Comparison of ENCODE assay signal across 18 cellular contexts in the genomic region with DNA sequence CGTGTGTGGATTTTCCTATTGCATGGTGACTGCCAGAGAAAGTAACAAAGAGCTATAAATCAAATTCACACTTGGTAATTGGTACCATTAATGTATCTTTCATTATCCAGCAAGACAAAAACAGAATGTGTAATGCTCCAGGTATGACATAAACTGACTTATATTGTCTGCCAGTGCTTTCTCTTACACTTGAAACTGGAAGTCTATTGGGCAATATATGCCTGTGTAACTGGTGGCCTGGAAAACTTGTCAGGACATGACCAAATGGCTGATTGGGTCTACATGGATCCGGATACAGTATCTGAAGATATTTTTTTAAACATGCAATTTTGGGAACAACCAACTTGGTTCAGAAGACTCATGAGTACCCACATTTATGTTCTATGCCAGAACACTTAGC.
DNase-seq lines count a peak whose midpoint lies in the region; ATAC-seq, FAIRE-seq and TF ChIP-seq lines count a peak whose summit lies in the region.
"Had no signal": no experiment of that assay in that cellular context is flagged by ENCODE, and none has a peak within 500 bp of the region (broad histone marks: within the 10 kb centered on the region; RNA-seq: fewer than 3 reads in every experiment).

No MANE protein-coding gene starts in this region.

- intact Hi-C loops in MCF 10A (cut with micrococcal nuclease) (no loop called here), breast epithelium (cut with DNase I; ENCODE audit: low total_unique reads) (no loop called here)

- DNase-seq in MCF 10A (ENCODE audit: unreplicated experiment): peak; percentile 78
- no peak for DNase-seq in breast epithelium (ENCODE audit: low spot score in 2 of 2)
- no peak for DNase-seq in astrocyte (ENCODE audit: low read depth)
- peak; percentile 1 for DNase-seq in glomerular visceral epithelial cell (ENCODE audit: extremely low spot score)
- DNase-seq in kidney tubule cell (ENCODE audit: low spot score): no peak
- no peak for DNase-seq in NOMO-1 treated with dmso at 0.1 percent for 144 hours (lab: John Stamatoyannopoulos, UW; ENCODE audit: unreplicated experiment)
- DNase-seq in superior temporal gyrus (ENCODE audit: extremely low spot score): no peak
- DNase-seq: DMS 273 treated with DMSO at 0.1 percent for 48 hours, NCI-H1105, NCI-H187 treated with DMSO at 0.1 percent for 48 hours, NCI-H2171 treated with DMSO at 0.1 percent for 48 hours, NCI-H82, SIG-M5 had no signal

- H3K4me2 ChIP-seq in astrocyte (ENCODE audit: low read length): no peak overlapping the region
- H3K4me2 ChIP-seq: BLaER1 treated with 17β-estradiol and CSF1 and Interleukin-3, amounts not matched to agents 10 nM and 100 nM had no signal

- H3K9me3 ChIP-seq in breast epithelium (no peaks in the 10 kb centered on the region), astrocyte (ENCODE audit: insufficient read depth, low read depth, low read length) (no peaks in the 10 kb centered on the region)
- H3K9me3 ChIP-seq: BLaER1 treated with 17β-estradiol and CSF1 and Interleukin-3, amounts not matched to agents 10 nM and 100 nM; HAP-1 had no signal

- H3K79me2 ChIP-seq in astrocyte (ENCODE audit: insufficient read depth, low read length): no peaks in the 10 kb centered on the region

- BruUV-seq in MCF 10A (replicated peaks; lab: Mats Ljungman, UMichigan): no TSS peak

- no peak overlapping the region for H3K4me3 ChIP-seq in breast epithelium
- H3K4me3 ChIP-seq in astrocyte (ENCODE audit: insufficient read depth, low read depth, low read length): no peak overlapping the region
- H3K4me3 ChIP-seq: BLaER1 treated with 17β-estradiol and CSF1 and Interleukin-3, amounts not matched to agents 10 nM and 100 nM; HAP-1; K562 had no signal

- no peak overlapping the region for H2AFZ ChIP-seq in astrocyte (ENCODE audit: low read depth, low read length)

- H3K27me3 ChIP-seq in breast epithelium (no peaks in the 10 kb centered on the region), astrocyte (ENCODE audit: insufficient read depth, low read length) (no peaks in the 10 kb centered on the region)
- H3K27me3 ChIP-seq: BLaER1 treated with 17β-estradiol and CSF1 and Interleukin-3, amounts not matched to agents 10 nM and 100 nM had no signal

- no peak for TF ChIP-seq POLR2A in breast epithelium (IDR thresholded peaks at IDR 0.05)

- H3K27me3 Mint-ChIP-seq in MCF 10A (ENCODE audit: insufficient read depth, unreplicated experiment): no peaks in the 10 kb centered on the region
- H3K27me3 Mint-ChIP-seq in astrocyte (ENCODE audit: low read depth, unreplicated experiment): no peaks in the 10 kb centered on the region

- H3K36me3 Mint-ChIP-seq in MCF 10A (ENCODE audit: insufficient read depth, unreplicated experiment) (peaks cover 7% of the 10 kb centered on the region), astrocyte (ENCODE audit: low read depth, unreplicated experiment) (no peaks in the 10 kb centered on the region)

- H3K27ac Mint-ChIP-seq in MCF 10A (ENCODE audit: low read depth, unreplicated experiment): peak overlapping the region; percentile 76
- H3K27ac Mint-ChIP-seq in astrocyte (ENCODE audit: unreplicated experiment): peak overlapping the region; percentile 6

- H3K36me3 ChIP-seq in breast epithelium: no peaks in the 10 kb centered on the region
- H3K36me3 ChIP-seq in astrocyte (ENCODE audit: insufficient read depth, low read length): no peaks in the 10 kb centered on the region
- H3K36me3 ChIP-seq: BLaER1 treated with 17β-estradiol and CSF1 and Interleukin-3, amounts not matched to agents 10 nM and 100 nM; HAP-1 had no signal

- H3K4me1 ChIP-seq in breast epithelium (no peaks in the 10 kb centered on the region), astrocyte (ENCODE audit: insufficient read depth, low read length) (no peaks in the 10 kb centered on the region)
- H3K4me1 ChIP-seq: BLaER1 treated with 17β-estradiol and CSF1 and Interleukin-3, amounts not matched to agents 10 nM and 100 nM; HAP-1 had no signal

- H3K4me1 Mint-ChIP-seq in MCF 10A (ENCODE audit: insufficient read depth, unreplicated experiment) (peaks cover 24% of the 10 kb centered on the region), astrocyte (ENCODE audit: low read depth, unreplicated experiment) (peaks cover 14% of the 10 kb centered on the region)

- TF ChIP-seq CTCF in MCF 10A (IDR thresholded peaks at IDR 0.05; ENCODE audit: unreplicated experiment) (no peak), breast epithelium (IDR thresholded peaks at IDR 0.05) (no peak), astrocyte (IDR thresholded peaks at IDR 0.05; ENCODE audit: insufficient read depth, low read depth, low read length) (no peak)

- CTCF ChIA-PET in MCF 10A (lab: Yijun Ruan, JAX): no interaction called here

- H3K9ac ChIP-seq in astrocyte (ENCODE audit: low read length): no peak overlapping the region
- H3K9ac ChIP-seq: BLaER1 treated with 17β-estradiol and CSF1 and Interleukin-3, amounts not matched to agents 10 nM and 100 nM had no signal

- H3K9me3 Mint-ChIP-seq in MCF 10A (ENCODE audit: unreplicated experiment) (no peaks in the 10 kb centered on the region), astrocyte (ENCODE audit: unreplicated experiment) (no peaks in the 10 kb centered on the region)

- ATAC-seq in GM21717 (IDR thresholded peaks at IDR 0.05; ENCODE audit: unreplicated experiment): no peak
- ATAC-seq: K562 had no signal

- H3K27ac ChIP-seq in breast epithelium: no peak overlapping the region
- H3K27ac ChIP-seq in astrocyte (ENCODE audit: low read depth, low read length): no peak overlapping the region
- H3K27ac ChIP-seq: BLaER1 treated with 17β-estradiol and CSF1 and Interleukin-3, amounts not matched to agents 10 nM and 100 nM had no signal

- POLR2A ChIA-PET in MCF 10A (lab: Yijun Ruan, JAX): interaction anchor here (0.7 kb wide), 1 partner anchor 895 kb away, joined by 3 read pairs; no protein-coding TSS in a partner anchor

- H4K20me1 ChIP-seq in astrocyte (ENCODE audit: insufficient read depth, low read length): no peaks in the 10 kb centered on the region
- H4K20me1 ChIP-seq: BLaER1 treated with 17β-estradiol and CSF1 and Interleukin-3, amounts not matched to agents 10 nM and 100 nM had no signal

- FAIRE-seq in astrocyte (lab: Jason Lieb, UNC): no peak
- FAIRE-seq: K562, RCC 7860 had no signal

- H3K4me3 Mint-ChIP-seq in MCF 10A (ENCODE audit: unreplicated experiment): no peak overlapping the region
- H3K4me3 Mint-ChIP-seq in astrocyte (ENCODE audit: unreplicated experiment): no peak overlapping the region

Comparison
In these comparisons a context has a peak if more than half of its experiments do, and no peak if none do; other contexts are left out.
1. DNase-seq: peak in MCF 10A (single experiment) and glomerular visceral epithelial cell (single experiment); none in breast epithelium (0 of 2), astrocyte (single experiment), kidney tubule cell (single experiment), NOMO-1 treated with dmso at 0.1 percent for 144 hours (single experiment) and superior temporal gyrus (single experiment).